22 cellular contexts compared by ENCODE assay signal in the genomic region with DNA sequence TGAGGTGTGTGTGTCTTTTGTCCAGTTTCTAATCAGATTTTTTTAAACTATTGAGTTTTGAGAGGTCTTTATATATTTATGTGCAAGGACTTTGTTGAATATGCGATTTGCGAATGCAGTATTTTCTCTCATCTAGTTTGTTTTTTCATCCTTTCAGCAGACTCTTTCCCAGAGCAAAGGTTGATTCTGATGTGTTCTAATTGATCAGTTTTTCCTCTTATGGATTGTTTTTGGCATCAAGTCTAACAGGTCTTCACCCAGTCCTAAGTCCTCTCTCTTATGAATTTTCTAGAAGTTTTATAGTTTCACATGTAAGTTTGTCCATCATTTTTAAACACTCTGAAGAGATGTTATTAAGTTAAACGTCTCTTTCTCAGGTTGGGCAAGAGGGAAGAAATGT. TPM values are rescaled to one million over a fixed set of nuclear protein-coding genes. Genes with fewer than 3 reads are reported as not detected.
"Had no signal": no experiment of that assay in that cellular context is flagged by ENCODE, and none has a peak within 500 bp of the region (broad histone marks: within the 10 kb centered on the region; RNA-seq: fewer than 3 reads in every experiment).

No MANE protein-coding gene starts in this region.

- H3K36me3 ChIP-seq: colonic mucosa, gastroesophageal sphincter, lower lobe of right lung, neutrophil, pancreas, sigmoid colon, stomach, tibial artery had no signal

- FAIRE-seq: pancreas had no signal

- H3K27ac ChIP-seq: colonic mucosa, gastroesophageal sphincter, lower lobe of right lung, neutrophil, pancreas, stomach had no signal

- H3K4me3 ChIP-seq: colonic mucosa, gastroesophageal sphincter, lower lobe of right lung, pancreas, sigmoid colon, stomach, tibial artery had no signal

- DNase-seq: colonic mucosa; effector CD8-positive, alpha-beta T cell; endodermal cell; foreskin fibroblast; hypothalamus; immature natural killer cell; islet precursor cell; kidney glomerular epithelial cell; lower lobe of right lung; pancreas; retina; sigmoid colon; stimulated activated CD4-positive, alpha-beta T cell treated with anti-CD3 and anti-CD28 coated beads, Interleukin-2, amount 100 ng/mL, for 24 hours; stimulated activated CD4-positive, alpha-beta T cell treated with anti-CD3 and anti-CD28 coated beads, Interleukin-4, amount 100 ng/mL, for 24 hours; stimulated activated naive CD4-positive, alpha-beta T cell treated with Interleukin-2 at 50 U/mL for 16 hours; stomach; tibial artery had no signal

- H3K4me1 ChIP-seq: colonic mucosa, pancreas had no signal

- ATAC-seq: esophagus mucosa; gastroesophageal sphincter; natural killer cell treated with Interleukin-12 subunit alpha and Interleukin-12 subunit beta and Interleukin-15 and Interleukin-18, amount 100 ng/mL, for 72 hours; pancreas; stimulated activated effector memory CD8-positive, alpha-beta T cell treated with anti-CD3 and anti-CD28 coated beads, Interleukin-12 subunit alpha, Interleukin-12 subunit beta, amount 100 ng/mL, for 72 hours had no signal

- H3K9me3 ChIP-seq: colonic mucosa, gastroesophageal sphincter, lower lobe of right lung, neutrophil, pancreas, sigmoid colon, stomach, tibial artery had no signal

- H3K27me3 ChIP-seq: colonic mucosa, gastroesophageal sphincter, pancreas, sigmoid colon, stomach, tibial artery had no signal

RNA-seq across cellular contexts. Expression of a gene that starts 17.8 kb away (rescaled TPM):
- polyA plus RNA-seq: immature natural killer cell had no signal
